12 cellular contexts compared by ENCODE assay signal in genomic region chr20:953742-954141, GRCh38. TPM values are rescaled to one million over a fixed set of nuclear protein-coding genes. Genes with fewer than 3 reads are reported as not detected.
A peak's percentile ranks its signal among the peaks of the same experiment; 100 is the strongest.
DNase-seq lines count a peak whose midpoint lies in the region; ATAC-seq and FAIRE-seq lines count a peak whose summit lies in the region.
"Had no signal": no experiment of that assay in that cellular context is flagged by ENCODE, and none has a peak within 500 bp of the region (broad histone marks: within the 10 kb centered on the region; RNA-seq: fewer than 3 reads in every experiment).

No MANE protein-coding gene starts in this region.

- no peaks in the 10 kb centered on the region for H3K36me3 Mint-ChIP-seq in activated CD4-positive, alpha-beta T cell treated with anti-CD3 and anti-CD28 coated beads for 36 hours (ENCODE audit: low read depth)
- no peaks in the 10 kb centered on the region for H3K36me3 Mint-ChIP-seq in activated CD4-positive, alpha-beta T cell treated with anti-CD3 and anti-CD28 coated beads, Interleukin-2, amount 10 ng/mL, durations not matched to agents 24 days and 14 days (ENCODE audit: low read depth)
- no peaks in the 10 kb centered on the region for H3K36me3 Mint-ChIP-seq in activated T-cell treated with anti-CD3 and anti-CD28 coated beads, Interleukin-2, amount 50 U/mL, for 4 hours (ENCODE audit: insufficient read depth)
- H3K36me3 Mint-ChIP-seq: CD4-positive, CD25-positive, alpha-beta regulatory T cell; memory B cell had no signal

- ATAC-seq in activated CD4-positive, alpha-beta T cell treated with anti-CD3 and anti-CD28 coated beads for 36 hours = no peak
- ATAC-seq in activated T-cell treated with anti-CD3 and anti-CD28 coated beads, Interleukin-2, amount 50 U/mL, for 4 hours = no peak
- ATAC-seq: activated CD4-positive, CD25-positive, alpha-beta regulatory T cell treated with anti-CD3 and anti-CD28 coated beads, Interleukin-2, amount 50 U/mL, for 24 hours had no signal

- H3K27ac Mint-ChIP-seq in activated CD4-positive, alpha-beta T cell treated with anti-CD3 and anti-CD28 coated beads for 36 hours = no peak overlapping the region
- H3K27ac Mint-ChIP-seq in activated CD4-positive, alpha-beta T cell treated with anti-CD3 and anti-CD28 coated beads, Interleukin-2, amount 10 ng/mL, durations not matched to agents 24 days and 14 days = no peak overlapping the region
- H3K27ac Mint-ChIP-seq: CD4-positive, CD25-positive, alpha-beta regulatory T cell; memory B cell had no signal

- peaks cover 24% of the 10 kb centered on the region for H3K27me3 Mint-ChIP-seq in activated CD4-positive, alpha-beta T cell treated with anti-CD3 and anti-CD28 coated beads for 36 hours
- peaks cover 24% of the 10 kb centered on the region for H3K27me3 Mint-ChIP-seq in activated CD4-positive, alpha-beta T cell treated with anti-CD3 and anti-CD28 coated beads, Interleukin-2, amount 10 ng/mL, durations not matched to agents 24 days and 14 days
- peaks cover 51% of the 10 kb centered on the region for H3K27me3 Mint-ChIP-seq in activated T-cell treated with anti-CD3 and anti-CD28 coated beads, Interleukin-2, amount 50 U/mL, for 4 hours (ENCODE audit: low read depth)

- CTCF ChIA-PET in activated CD4-positive, alpha-beta T cell treated with anti-CD3 and anti-CD28 coated beads for 36 hours (lab: Charles Lee) = interaction anchor here (0.7 to 1.5 kb wide), 2 partner anchors 46 to 135 kb away, joined by 3 to 13 read pairs; no protein-coding TSS in a partner anchor

- no peaks in the 10 kb centered on the region for H3K4me1 Mint-ChIP-seq in activated CD4-positive, alpha-beta T cell treated with anti-CD3 and anti-CD28 coated beads for 36 hours
- peaks cover 2% of the 10 kb centered on the region for H3K4me1 Mint-ChIP-seq in activated CD4-positive, alpha-beta T cell treated with anti-CD3 and anti-CD28 coated beads, Interleukin-2, amount 10 ng/mL, durations not matched to agents 24 days and 14 days
- peaks cover 2% of the 10 kb centered on the region for H3K4me1 Mint-ChIP-seq in activated T-cell treated with anti-CD3 and anti-CD28 coated beads, Interleukin-2, amount 50 U/mL, for 4 hours (ENCODE audit: low read depth)

- peak; percentile 17 for DNase-seq in activated CD4-positive, alpha-beta T cell treated with anti-CD3 and anti-CD28 coated beads for 36 hours
- no peak for DNase-seq in activated CD4-positive, alpha-beta T cell treated with anti-CD3 and anti-CD28 coated beads, Interleukin-2, amount 10 ng/mL, durations not matched to agents 24 days and 14 days
- peak; percentile 56 for DNase-seq in NCI-H69 (lab: John Stamatoyannopoulos, UW)
- DNase-seq in fibroblast of gingiva (ENCODE audit: low read depth) = peak; percentile 12
- peak; percentile 3 for DNase-seq in stromal cell of bone marrow (ENCODE audit: low read depth)
- no peak for DNase-seq in frontal cortex (ENCODE audit: low spot score in 2 of 2)
- DNase-seq in activated T-cell treated with anti-CD3 and anti-CD28 coated beads, Interleukin-2, amount 50 U/mL, for 4 hours = no peak
- DNase-seq in ureter (ENCODE audit: low spot score) = no peak
- DNase-seq: CD4-positive, CD25-positive, alpha-beta regulatory T cell had no signal

- no peak overlapping the region for H3K4me3 Mint-ChIP-seq in activated CD4-positive, alpha-beta T cell treated with anti-CD3 and anti-CD28 coated beads for 36 hours
- H3K4me3 Mint-ChIP-seq in activated CD4-positive, alpha-beta T cell treated with anti-CD3 and anti-CD28 coated beads, Interleukin-2, amount 10 ng/mL, durations not matched to agents 24 days and 14 days = no peak overlapping the region
- H3K4me3 Mint-ChIP-seq in activated T-cell treated with anti-CD3 and anti-CD28 coated beads, Interleukin-2, amount 50 U/mL, for 4 hours = no peak overlapping the region
- H3K4me3 Mint-ChIP-seq: CD4-positive, CD25-positive, alpha-beta regulatory T cell; memory B cell had no signal

- no peak for FAIRE-seq in frontal cortex (lab: Jason Lieb, UNC)
- FAIRE-seq: H54 had no signal

- intact Hi-C loops in activated CD4-positive, alpha-beta T cell treated with anti-CD3 and anti-CD28 coated beads for 36 hours (cut with DNase I, micrococcal nuclease) = no loop called here
- intact Hi-C loops in activated CD4-positive, alpha-beta T cell treated with anti-CD3 and anti-CD28 coated beads, Interleukin-2, amount 10 ng/mL, durations not matched to agents 24 days and 14 days (cut with micrococcal nuclease) = no loop called here

- no peaks in the 10 kb centered on the region for H3K9me3 Mint-ChIP-seq in activated CD4-positive, alpha-beta T cell treated with anti-CD3 and anti-CD28 coated beads for 36 hours (ENCODE audit: low read depth)
- no peaks in the 10 kb centered on the region for H3K9me3 Mint-ChIP-seq in activated CD4-positive, alpha-beta T cell treated with anti-CD3 and anti-CD28 coated beads, Interleukin-2, amount 10 ng/mL, durations not matched to agents 24 days and 14 days
- H3K9me3 Mint-ChIP-seq in activated T-cell treated with anti-CD3 and anti-CD28 coated beads, Interleukin-2, amount 50 U/mL, for 4 hours = no peaks in the 10 kb centered on the region
- H3K9me3 Mint-ChIP-seq: CD4-positive, CD25-positive, alpha-beta regulatory T cell had no signal

- POLR2A ChIA-PET in activated CD4-positive, alpha-beta T cell treated with anti-CD3 and anti-CD28 coated beads for 36 hours (lab: Charles Lee) = no interaction called here

RNA-seq across cellular contexts. Expression of gene ANGPT4, which starts 37.6 kb away (rescaled TPM):
- not detected for total RNA-seq in activated CD4-positive, alpha-beta T cell treated with anti-CD3 and anti-CD28 coated beads for 36 hours
- not detected in 2 replicates for total RNA-seq in activated CD4-positive, alpha-beta T cell treated with anti-CD3 and anti-CD28 coated beads, Interleukin-2, amount 10 ng/mL, durations not matched to agents 24 days and 14 days
- total RNA-seq in frontal cortex (not detected), ureter (0.99 TPM)
- total RNA-seq in activated T-cell treated with anti-CD3 and anti-CD28 coated beads, Interleukin-2, amount 50 U/mL, for 4 hours = not detected
- total RNA-seq: CD4-positive, CD25-positive, alpha-beta regulatory T cell had no signal

RNA-seq across cellular contexts. Expression of gene RSPO4, which starts 48.4 kb away (rescaled TPM):
- total RNA-seq in activated CD4-positive, alpha-beta T cell treated with anti-CD3 and anti-CD28 coated beads for 36 hours = not detected
- total RNA-seq in activated CD4-positive, alpha-beta T cell treated with anti-CD3 and anti-CD28 coated beads, Interleukin-2, amount 10 ng/mL, durations not matched to agents 24 days and 14 days = not detected in 2 replicates
- total RNA-seq in frontal cortex (under 0.01 TPM), ureter (not detected)
- total RNA-seq in activated T-cell treated with anti-CD3 and anti-CD28 coated beads, Interleukin-2, amount 50 U/mL, for 4 hours = not detected

Comparison
In these comparisons a context has a peak if more than half of its experiments do, and no peak if none do; other contexts are left out.
1. DNase-seq: peak in activated CD4-positive, alpha-beta T cell treated with anti-CD3 and anti-CD28 coated beads for 36 hours (single experiment), NCI-H69 (single experiment), fibroblast of gingiva (single experiment) and stromal cell of bone marrow (single experiment); none in activated CD4-positive, alpha-beta T cell treated with anti-CD3 and anti-CD28 coated beads, Interleukin-2, amount 10 ng/mL, durations not matched to agents 24 days and 14 days (single experiment), frontal cortex (0 of 2), activated T-cell treated with anti-CD3 and anti-CD28 coated beads, Interleukin-2, amount 50 U/mL, for 4 hours (single experiment) and ureter (single experiment).